In genomic region chr4:29423836-29424721, GRCh38 we compare ENCODE assay signal across 12 cellular contexts.
DNase-seq lines count a peak whose midpoint lies in the region; ATAC-seq, FAIRE-seq and TF ChIP-seq lines count a peak whose summit lies in the region.
"Had no signal": no experiment of that assay in that cellular context is flagged by ENCODE, and none has a peak within 500 bp of the region (broad histone marks: within the 10 kb centered on the region; RNA-seq: fewer than 3 reads in every experiment).

No MANE protein-coding gene starts in this region.

- no peak for TF ChIP-seq CTCF in epithelial cell of esophagus (IDR thresholded peaks at IDR 0.05; ENCODE audit: insufficient read depth, low read depth, low read length, missing control alignments)

- no peak overlapping the region for H3K27ac Mint-ChIP-seq in activated CD4-positive, alpha-beta T cell treated with anti-CD3 and anti-CD28 coated beads, Interleukin-2, amount 10 ng/mL, durations not matched to agents 24 days and 14 days
- H3K27ac Mint-ChIP-seq: IgD-negative memory B cell had no signal

- no peaks in the 10 kb centered on the region for H3K9me3 Mint-ChIP-seq in activated CD4-positive, alpha-beta T cell treated with anti-CD3 and anti-CD28 coated beads, Interleukin-2, amount 10 ng/mL, durations not matched to agents 24 days and 14 days

- no peaks in the 10 kb centered on the region for H3K4me1 Mint-ChIP-seq in activated CD4-positive, alpha-beta T cell treated with anti-CD3 and anti-CD28 coated beads, Interleukin-2, amount 10 ng/mL, durations not matched to agents 24 days and 14 days
- H3K4me1 Mint-ChIP-seq: IgD-negative memory B cell had no signal

- H3K36me3 Mint-ChIP-seq in activated CD4-positive, alpha-beta T cell treated with anti-CD3 and anti-CD28 coated beads, Interleukin-2, amount 10 ng/mL, durations not matched to agents 24 days and 14 days (ENCODE audit: low read depth): no peaks in the 10 kb centered on the region
- H3K36me3 Mint-ChIP-seq: IgD-negative memory B cell had no signal

- DNase-seq in ELR (ENCODE audit: low read depth) (peak; percentile 91), RCC 7860 (ENCODE audit: low spot score) (peak; percentile 36), epithelial cell of esophagus (ENCODE audit: low read depth) (peak; percentile 82), putamen (ENCODE audit: low spot score) (peak; percentile 7), DMS153 treated with DMSO at 0.1 percent for 48 hours (lab: John Stamatoyannopoulos, UW; ENCODE audit: unreplicated experiment) (no peak), GM12891 (ENCODE audit: insufficient read length, low spot score) (no peak)
- DNase-seq in activated CD4-positive, alpha-beta T cell treated with anti-CD3 and anti-CD28 coated beads, Interleukin-2, amount 10 ng/mL, durations not matched to agents 24 days and 14 days: no peak
- DNase-seq: activated CD8-positive, alpha-beta memory T cell treated with anti-CD3 and anti-CD28 coated beads for 24 hours had no signal

- no peak for ATAC-seq in GM21723 (IDR thresholded peaks at IDR 0.05; ENCODE audit: unreplicated experiment)

- H3K4me3 Mint-ChIP-seq in activated CD4-positive, alpha-beta T cell treated with anti-CD3 and anti-CD28 coated beads, Interleukin-2, amount 10 ng/mL, durations not matched to agents 24 days and 14 days: no peak overlapping the region
- H3K4me3 Mint-ChIP-seq: IgD-negative memory B cell had no signal

- intact Hi-C loops in activated CD4-positive, alpha-beta T cell treated with anti-CD3 and anti-CD28 coated beads, Interleukin-2, amount 10 ng/mL, durations not matched to agents 24 days and 14 days (cut with micrococcal nuclease): no loop called here

- FAIRE-seq in RCC 7860 (lab: Jason Lieb, UNC) (peak; percentile 30), GM12891 (lab: Jason Lieb, UNC) (no peak)

- TF ChIP-seq POLR2A in GM12891 (IDR thresholded peaks at IDR 0.05; ENCODE audit: low read depth, low read length): no peak

- H3K4me3 ChIP-seq in epithelial cell of esophagus (ENCODE audit: low read length): no peak overlapping the region
- H3K4me3 ChIP-seq: SJCRH30, skin epidermis had no signal

- no peaks in the 10 kb centered on the region for H3K27me3 Mint-ChIP-seq in activated CD4-positive, alpha-beta T cell treated with anti-CD3 and anti-CD28 coated beads, Interleukin-2, amount 10 ng/mL, durations not matched to agents 24 days and 14 days
- H3K27me3 Mint-ChIP-seq: IgD-negative memory B cell had no signal

TF ChIP-seq in GM12891, 5 proteins besides CTCF, POLR2A, EP300 and RAD21:
- TF ChIP-seq PAX5 (IDR thresholded peaks at IDR 0.05; ENCODE audit: insufficient read depth, low read length, severe bottlenecking) (no peak), TAF1 (IDR thresholded peaks at IDR 0.05; ENCODE audit: low read depth, low read length) (no peak), SPI1 (IDR thresholded peaks at IDR 0.05; ENCODE audit: low read depth, low read length) (no peak), POLR2AphosphoS5 (IDR thresholded peaks at IDR 0.05; ENCODE audit: low read depth, low read length) (no peak), POU2F2 (IDR thresholded peaks at IDR 0.05; ENCODE audit: low read depth, low read length) (no peak)
TF ChIP-seq in GM12891: peak in this region for 0.

Comparison
In these comparisons a context has a peak if more than half of its experiments do, and no peak if none do; other contexts are left out.
1. DNase-seq: peak in ELR (single experiment), RCC 7860 (single experiment), epithelial cell of esophagus (single experiment) and putamen (single experiment); none in DMS153 treated with DMSO at 0.1 percent for 48 hours (single experiment), GM12891 (single experiment) and activated CD4-positive, alpha-beta T cell treated with anti-CD3 and anti-CD28 coated beads, Interleukin-2, amount 10 ng/mL, durations not matched to agents 24 days and 14 days (single experiment).